ENCODE assay signal across 9 cellular contexts in the genomic region with DNA sequence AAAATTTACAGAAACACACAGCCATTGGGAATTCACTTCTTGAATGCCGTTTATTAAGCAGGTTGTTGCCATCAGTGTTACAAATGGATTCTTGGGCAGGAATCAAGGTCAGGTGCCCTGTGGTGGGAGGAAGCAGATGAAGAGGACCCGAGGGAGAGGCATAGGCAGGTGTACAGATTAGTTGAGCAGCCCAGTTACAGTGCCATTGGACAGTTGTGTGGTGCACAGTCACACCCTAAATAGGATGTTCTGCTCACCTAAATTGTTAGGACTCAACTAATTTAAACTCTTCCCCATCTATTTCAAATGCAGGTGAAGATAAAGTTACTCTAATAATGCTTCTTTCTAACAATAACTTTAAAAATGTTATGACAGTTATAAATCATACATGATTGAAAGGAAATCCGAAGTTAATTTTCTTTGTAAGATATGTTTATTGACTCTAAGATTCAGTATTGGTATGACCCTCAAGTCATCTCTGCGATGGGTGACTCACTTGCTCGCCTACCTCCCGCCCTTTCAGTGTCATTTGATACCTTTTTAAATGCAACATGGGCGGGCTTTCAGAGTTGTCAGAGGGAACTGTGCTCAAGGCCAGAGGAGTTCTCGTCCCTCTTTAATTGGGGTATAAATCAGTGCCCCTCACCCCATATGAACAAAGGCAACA. TPM values are rescaled to one million over a fixed set of nuclear protein-coding genes. Genes with fewer than 3 reads are reported as not detected.
DNase-seq lines count a peak whose midpoint lies in the region; ATAC-seq and TF ChIP-seq lines count a peak whose summit lies in the region.
"Had no signal": no experiment of that assay in that cellular context is flagged by ENCODE, and none has a peak within 500 bp of the region (broad histone marks: within the 10 kb centered on the region; RNA-seq: fewer than 3 reads in every experiment).

No MANE protein-coding gene starts in this region.

- ATAC-seq in PC-3: no peak
- ATAC-seq in GM21367 (IDR thresholded peaks at IDR 0.05; ENCODE audit: unreplicated experiment): no peak

- peaks cover 14% of the 10 kb centered on the region for H3K4me1 ChIP-seq in PC-3 (ENCODE audit: insufficient read depth, low read length)
- H3K4me1 ChIP-seq in skeletal muscle tissue (ENCODE audit: control insufficient read depth in 3 of 3, insufficient read depth in 3 of 3, low read length in 3 of 3): peaks cover 17 to 44% (median 33%) of the 10 kb centered on the region in 3 donors

- DNase-seq in H4 (ENCODE audit: low spot score) (peak; percentile 54), PC-3 (peak; percentile 61), fibroblast of the aortic adventitia (ENCODE audit: low read depth) (peak; percentile 59), OCI-M2 (lab: John Stamatoyannopoulos, UW; ENCODE audit: unreplicated experiment) (no peak), nucleus accumbens (lab: John Stamatoyannopoulos, UW) (no peak)
- DNase-seq in activated CD4-positive, CD25-positive, alpha-beta regulatory T cell treated with anti-CD3 and anti-CD28 coated beads, Interleukin-2, amount 50 U/mL, for 72 hours: no peak
- DNase-seq: NCI-H187 had no signal

- POLR2A ChIA-PET in PC-3 (lab: Charles Lee; ENCODE audit: unreplicated experiment): no interaction called here

- no peak overlapping the region for H3K27ac ChIP-seq in PC-3 (ENCODE audit: low read length)
- peak overlapping the region; percentile 28 for H3K27ac ChIP-seq in skeletal muscle tissue (ENCODE audit: low read depth, low read length)

- intact Hi-C loops in PC-3 (cut with micrococcal nuclease): no loop called here

- no peak overlapping the region for H3K4me3 ChIP-seq in PC-3 (ENCODE audit: low read length)
- H3K4me3 ChIP-seq in fibroblast of the aortic adventitia (ENCODE audit: low read depth, low read length): peak overlapping the region; percentile 40
- peak overlapping the region in 2 of 3 donors; percentile 4 to 55 for H3K4me3 ChIP-seq in skeletal muscle tissue (ENCODE audit: low read length in 3 of 3)

- H3K79me2 ChIP-seq in PC-3 (ENCODE audit: low read length): no peaks in the 10 kb centered on the region

- H3K9me3 ChIP-seq in PC-3 (ENCODE audit: low read length): no peaks in the 10 kb centered on the region
- no peaks in the 10 kb centered on the region for H3K9me3 ChIP-seq in skeletal muscle tissue (ENCODE audit: control insufficient read depth in 3 of 3, low read length in 3 of 3)

- H3K4me2 ChIP-seq in PC-3 (ENCODE audit: low read length): no peak overlapping the region

- H3F3A ChIP-seq in PC-3 (ENCODE audit: low read length, unreplicated experiment): no peaks in the 10 kb centered on the region

- no peaks in the 10 kb centered on the region for H3K27me3 ChIP-seq in PC-3 (ENCODE audit: low read length)
- no peaks in the 10 kb centered on the region for H3K27me3 ChIP-seq in skeletal muscle tissue (ENCODE audit: control insufficient read depth in 3 of 3, insufficient read depth in 3 of 3, low read length in 3 of 3)

- BruUV-seq in PC-3 (replicated peaks; lab: Mats Ljungman, UMichigan): no TSS peak

- H3K9me2 ChIP-seq in PC-3 (replicated peaks; ENCODE audit: low read length): no peaks in the 10 kb centered on the region

- H3K36me3 ChIP-seq in PC-3 (ENCODE audit: low read depth, low read length) (no peaks in the 10 kb centered on the region), skeletal muscle tissue (ENCODE audit: control insufficient read depth in 3 of 3, insufficient read depth in 3 of 3, low read length in 3 of 3) (no peaks in the 10 kb centered on the region)

- H4K20me1 ChIP-seq in PC-3 (ENCODE audit: low read length): no peaks in the 10 kb centered on the region

- H3K9ac ChIP-seq in PC-3 (ENCODE audit: low read length) (no peak overlapping the region), skeletal muscle tissue (ENCODE audit: low read depth in 1 of 3, low read length in 3 of 3) (no peak overlapping the region)

- TF ChIP-seq CTCF in PC-3 (conservative IDR thresholded peaks at IDR 0.05; ENCODE audit: low read depth, low read length): no peak
- no peak for TF ChIP-seq CTCF in fibroblast of the aortic adventitia (IDR thresholded peaks at IDR 0.05; ENCODE audit: insufficient read depth, low read length)

- no peak overlapping the region for H2AFZ ChIP-seq in PC-3 (ENCODE audit: low read length)

- CTCF ChIA-PET in PC-3 (lab: Charles Lee): no interaction called here

RNA-seq across cellular contexts. Expression of a gene that starts 35.0 kb away (rescaled TPM):
- 58.6 and 67.1 TPM in 2 replicates for total RNA-seq in H4 (2014; rRNA removed; shearing (Covaris generic))
- total RNA-seq in PC-3 (2014; rRNA removed): 9.6 and 9.8 TPM in 2 replicates
- total RNA-seq in fibroblast of the aortic adventitia (ENCODE audit: low replicate concordance): 50.7 and 61.2 TPM in 2 replicates
- total RNA-seq in skeletal muscle tissue: 26.1 TPM

RNA-seq across cellular contexts. Expression of a gene that starts 55.4 kb away (rescaled TPM):
- total RNA-seq in H4 (2014; rRNA removed; shearing (Covaris generic)): 0.91 TPM in 1 of 2 replicates, not detected in the other
- total RNA-seq in PC-3 (2014; rRNA removed) (not detected in 2 replicates), fibroblast of the aortic adventitia (ENCODE audit: low replicate concordance) (0.18 and 1.6 TPM in 2 replicates), skeletal muscle tissue (8.9 TPM)

Comparison
In these comparisons a context has a peak if more than half of its experiments do, and no peak if none do; other contexts are left out.
1. DNase-seq: peak in H4 (single experiment), PC-3 (single experiment) and fibroblast of the aortic adventitia (single experiment); none in activated CD4-positive, CD25-positive, alpha-beta regulatory T cell treated with anti-CD3 and anti-CD28 coated beads, Interleukin-2, amount 50 U/mL, for 72 hours (single experiment), OCI-M2 (single experiment) and nucleus accumbens (0 of 56).